ENCODE assay signal across 9 cellular contexts in genomic region chr4:39046243-39046642, GRCh38. TPM values are rescaled to one million over a fixed set of nuclear protein-coding genes. Genes with fewer than 3 reads are reported as not detected.
DNase-seq lines count a peak whose midpoint lies in the region; ATAC-seq and TF ChIP-seq lines count a peak whose summit lies in the region.
"Had no signal": no experiment of that assay in that cellular context is flagged by ENCODE, and none has a peak within 500 bp of the region (broad histone marks: within the 10 kb centered on the region; RNA-seq: fewer than 3 reads in every experiment).

No MANE protein-coding gene starts in this region.

- CTCF ChIA-PET in RWPE1 (lab: Yijun Ruan, JAX): interaction anchor here (0.5 kb wide), 1 partner anchor 950 kb away, joined by 4 read pairs; no protein-coding TSS in a partner anchor

- H3K9me3 ChIP-seq in skeletal muscle satellite cell (replicated peaks; ENCODE audit: low read length): no peaks in the 10 kb centered on the region

- no peaks in the 10 kb centered on the region for H3K36me3 ChIP-seq in skeletal muscle satellite cell (ENCODE audit: insufficient read depth, low read length)

- peak overlapping the region; percentile 83 for H3K4me2 ChIP-seq in skeletal muscle satellite cell (ENCODE audit: low read length)

- peaks cover 36% of the 10 kb centered on the region for H3K4me1 ChIP-seq in skeletal muscle satellite cell (ENCODE audit: control insufficient read depth, insufficient read depth, low read length)

- no peak for TF ChIP-seq CTCF in RWPE1 (conservative IDR thresholded peaks at IDR 0.05; ENCODE audit: low read depth)
- TF ChIP-seq CTCF in epithelial cell of proximal tubule (conservative IDR thresholded peaks at IDR 0.05; ENCODE audit: low read depth, low read length): no peak

- peak overlapping the region; percentile 87 for H3K9ac ChIP-seq in skeletal muscle satellite cell (ENCODE audit: low read depth, low read length)

- H3K27ac ChIP-seq in RWPE1: peak overlapping the region; percentile 83

- no peaks in the 10 kb centered on the region for H3K27me3 ChIP-seq in skeletal muscle satellite cell (ENCODE audit: control insufficient read depth, insufficient read depth, low read length)

- DNase-seq in NOMO-1 (lab: John Stamatoyannopoulos, UW; ENCODE audit: unreplicated experiment in 2 of 2) (peak; percentile 27 to 59), NOMO-1 treated with dmso at 0.1 percent for 144 hours (lab: John Stamatoyannopoulos, UW; ENCODE audit: unreplicated experiment) (no peak), RWPE1 (ENCODE audit: low spot score) (peak; percentile 63), epithelial cell of proximal tubule (ENCODE audit: low read depth) (no peak), UCSD-AML1 (lab: John Stamatoyannopoulos, UW; ENCODE audit: unreplicated experiment) (no peak)
- DNase-seq: NCI-H1417 treated with DMSO at 0.1 percent for 48 hours had no signal

- POLR2A ChIA-PET in RWPE1 (lab: Yijun Ruan, JAX; ENCODE audit: low non-redundant PET): interaction anchor here (0.6 kb wide), 1 partner anchor 9 kb away, joined by 3 read pairs; no protein-coding TSS in a partner anchor

- peak overlapping the region; percentile 59 for H3K4me3 ChIP-seq in epithelial cell of proximal tubule (ENCODE audit: low read depth, low read length)
- H3K4me3 ChIP-seq in skeletal muscle satellite cell (ENCODE audit: low read length): peak overlapping the region; percentile 75

- ATAC-seq in GM21723 (IDR thresholded peaks at IDR 0.05; ENCODE audit: unreplicated experiment): no peak
- no peak for ATAC-seq in GM21576 (IDR thresholded peaks at IDR 0.05; ENCODE audit: unreplicated experiment)

RNA-seq across cellular contexts. Expression of gene TMEM156, which starts 14.0 kb away (rescaled TPM):
- 2.3 and 9.1 TPM in 2 replicates for total RNA-seq in epithelial cell of proximal tubule
- total RNA-seq in skeletal muscle satellite cell (2012; rRNA removed): 0.87 and 3.3 TPM in 2 replicates

RNA-seq across cellular contexts. Expression of gene KLHL5, which starts 15.8 kb away (rescaled TPM):
- 60.4 and 62.7 TPM in 2 replicates for total RNA-seq in epithelial cell of proximal tubule
- 40.0 and 67.4 TPM in 2 replicates for total RNA-seq in skeletal muscle satellite cell (2012; rRNA removed)

Comparison
In these comparisons a context has a peak if more than half of its experiments do, and no peak if none do; other contexts are left out.
1. DNase-seq: peak in NOMO-1 (2 of 2) and RWPE1 (single experiment); none in NOMO-1 treated with dmso at 0.1 percent for 144 hours (single experiment), epithelial cell of proximal tubule (single experiment) and UCSD-AML1 (single experiment).